In genomic region chr12:48183876-48184548, GRCh38 we compare ENCODE assay signal across 8 cellular contexts. TPM values are rescaled to one million over a fixed set of nuclear protein-coding genes. Genes with fewer than 3 reads are reported as not detected.
DNase-seq lines count a peak whose midpoint lies in the region; ATAC-seq and TF ChIP-seq lines count a peak whose summit lies in the region.

No MANE protein-coding gene starts in this region.

- H3K4me3 ChIP-seq in AG09309 (ENCODE audit: control insufficient read depth, low read depth, low read length) (peak overlapping the region; percentile 64), astrocyte of the cerebellum (ENCODE audit: low read depth, low read length) (peak overlapping the region; percentile 69), right lobe of liver (peak overlapping the region; percentile 39 to 56 (median 43))

- TF ChIP-seq CTCF in AG09309 (IDR thresholded peaks at IDR 0.05; ENCODE audit: control insufficient read depth, insufficient read depth, low read depth, low read length, missing control alignments), result no peak
- no peak for TF ChIP-seq CTCF in astrocyte of the cerebellum (IDR thresholded peaks at IDR 0.05; ENCODE audit: low read depth, low read length, missing control alignments)
- TF ChIP-seq CTCF in right lobe of liver (IDR thresholded peaks at IDR 0.05), result no peak
- peak; percentile 25 for TF ChIP-seq CTCF in type B pancreatic cell (conservative IDR thresholded peaks at IDR 0.05)
- no peak for TF ChIP-seq CTCF in omental fat pad (IDR thresholded peaks at IDR 0.05)

- peaks cover 91% of the 10 kb centered on the region for H3K27me3 Mint-ChIP-seq in type B pancreatic cell

- no peaks in the 10 kb centered on the region for H3K9me3 ChIP-seq in right lobe of liver

- H3K9me3 Mint-ChIP-seq in type B pancreatic cell, result no peaks in the 10 kb centered on the region

- H3K27me3 ChIP-seq in right lobe of liver, result peaks cover 0 to 12% of the 10 kb centered on the region in 2 donors

- WGBS in right lobe of liver (ENCODE audit: insufficient coverage, low coverage, low lambda C conversion rate, missing lambda C conversion rate), result no CpG with 5 or more reads among the region's 61 CpGs

- H3K36me3 Mint-ChIP-seq in type B pancreatic cell, result no peaks in the 10 kb centered on the region

- peak overlapping the region; percentile 77 for H3K4me3 Mint-ChIP-seq in type B pancreatic cell

- ATAC-seq in HG03521 (IDR thresholded peaks at IDR 0.05; ENCODE audit: unreplicated experiment), result peak; percentile 7
- peak in 1 of 4 donors; percentile 5 for ATAC-seq in right lobe of liver
- ATAC-seq in omental fat pad (ENCODE audit: low FRiP score), result no peak

- no peak overlapping the region for H3K27ac ChIP-seq in right lobe of liver

- peaks cover 0 to 12% (median 0%) of the 10 kb centered on the region in 4 donors for H3K4me1 ChIP-seq in right lobe of liver

- no peaks in the 10 kb centered on the region for H3K36me3 ChIP-seq in right lobe of liver

- no peak for DNase-seq in AG09309 (ENCODE audit: low read depth)
- no peak for DNase-seq in astrocyte of the cerebellum (ENCODE audit: low read depth)
- peak in 1 of 3 donors; percentile 24 for DNase-seq in right lobe of liver
- DNase-seq in type B pancreatic cell (ENCODE audit: extremely low spot score, unreplicated experiment), result no peak
- no peak for DNase-seq in SHP77 treated with DMSO at 0.1 percent for 48 hours (lab: John Stamatoyannopoulos, UW)
- no peak for DNase-seq in omental fat pad (ENCODE audit: low spot score)
- DNase-seq in foreskin melanocyte, result no peak

- no peak overlapping the region for H3K27ac Mint-ChIP-seq in type B pancreatic cell

- peaks cover 11% of the 10 kb centered on the region for H3K4me1 Mint-ChIP-seq in type B pancreatic cell (ENCODE audit: unreplicated experiment)

- in situ Hi-C loops in astrocyte of the cerebellum (cut with HindIII; ENCODE audit: low sequenced_read_pairs), result no loop called here

- no peak for TF ChIP-seq POLR2A in right lobe of liver (IDR thresholded peaks at IDR 0.05)

- intact Hi-C loops in right lobe of liver (cut with DNase I), result no loop called here

RNA-seq across cellular contexts. Expression of gene CCDC184, which starts 0.6 kb away (rescaled TPM):
- total RNA-seq in right lobe of liver (under 1 TPM in 3 of 6 experiments, not detected in 3; 0.11 to 0.46 (median 0.23) TPM), type B pancreatic cell (ENCODE audit: low replicate concordance) (0.98 and 2.4 TPM in 2 replicates), omental fat pad (under 1 TPM; 0.24 to 0.63 (median 0.42) TPM)

RNA-seq across cellular contexts. Expression of gene OR10AD1, which starts 19.1 kb away (rescaled TPM):
- total RNA-seq in right lobe of liver, result not detected
- not detected in 2 replicates for total RNA-seq in type B pancreatic cell (ENCODE audit: low replicate concordance)
- not detected for total RNA-seq in omental fat pad

RNA-seq across cellular contexts. Expression of gene ASB8, which starts 26.7 kb away (rescaled TPM):
- total RNA-seq in right lobe of liver (10 to 100 TPM; 17.7 to 29.3 (median 21.6) TPM), type B pancreatic cell (ENCODE audit: low replicate concordance) (27.0 and 29.5 TPM in 2 replicates), omental fat pad (10 to 100 TPM; 13.7 to 32.0 (median 22.3) TPM)
